ENCODE assay signal across 17 cellular contexts in genomic region chr1:78606274-78606673, GRCh38. TPM values are rescaled to one million over a fixed set of nuclear protein-coding genes. Genes with fewer than 3 reads are reported as not detected.
"Had no signal": no experiment of that assay in that cellular context is flagged by ENCODE, and none has a peak within 500 bp of the region (broad histone marks: within the 10 kb centered on the region; RNA-seq: fewer than 3 reads in every experiment).

No MANE protein-coding gene starts in this region.

- DNase-seq: activated CD4-positive, alpha-beta T cell treated with anti-CD3 and anti-CD28 coated beads for 36 hours; activated CD4-positive, alpha-beta T cell treated with anti-CD3 and anti-CD28 coated beads, Interleukin-2, amount 50 U/mL, for 48 hours; activated gamma-delta T cell treated with Interleukin-2 at 50 U/mL for 16 hours; amniotic stem cell; endodermal cell; gastrocnemius medialis; heart left ventricle; kidney; natural killer cell; occipital lobe; stimulated activated CD4-positive, alpha-beta T cell treated with anti-CD3 and anti-CD28 coated beads, Interleukin-4, amount 100 ng/mL, for 1 hour; stimulated activated naive CD8-positive, alpha-beta T cell treated with anti-CD3 and anti-CD28 coated beads, Interleukin-15, amount 100 ng/mL, for 72 hours had no signal

- H3K27ac ChIP-seq: epithelial cell of prostate, gastrocnemius medialis, heart left ventricle had no signal

- H3K27me3 ChIP-seq: gastrocnemius medialis had no signal

- H3K36me3 ChIP-seq: gastrocnemius medialis, heart left ventricle had no signal

- H3K4me3 ChIP-seq: gastrocnemius medialis, heart left ventricle had no signal

- ATAC-seq: activated CD4-positive, alpha-beta T cell treated with anti-CD3 and anti-CD28 coated beads for 36 hours; activated naive CD4-positive, alpha-beta T cell treated with anti-CD3 and anti-CD28 coated beads, Interleukin-2, amount 50 U/mL, for 72 hours; gastrocnemius medialis; heart left ventricle; left lobe of liver; natural killer cell; stimulated activated naive CD8-positive, alpha-beta T cell treated with anti-CD3 and anti-CD28 coated beads, Interleukin-15, amount 100 ng/mL, for 72 hours; WTC11 had no signal

- H3K9me3 ChIP-seq: gastrocnemius medialis, heart left ventricle had no signal

RNA-seq across cellular contexts. Expression of gene IFI44L, which starts 14.0 kb away (rescaled TPM):
- total RNA-seq: endodermal cell, progenitor cell of endocrine pancreas had no signal

RNA-seq across cellular contexts. Expression of gene IFI44, which starts 43.4 kb away (rescaled TPM):
- total RNA-seq: endodermal cell, progenitor cell of endocrine pancreas had no signal
